ENCODE assay signal across 2 cellular contexts in genomic region chr11:35847473-35847872, GRCh38.
TF ChIP-seq lines count a peak whose summit lies in the region.

No MANE protein-coding gene starts in this region.

TF ChIP-seq in H1, 55 proteins besides CTCF, POLR2A, EP300 and RAD21:
- no peak for TF ChIP-seq RNF2 (IDR thresholded peaks at IDR 0.05; ENCODE audit: borderline replicate concordance, low read depth, low read length, missing control alignments, poor library complexity, severe bottlenecking)
- no peak for TF ChIP-seq CREB1 (IDR thresholded peaks at IDR 0.05)
- TF ChIP-seq YY1 (IDR thresholded peaks at IDR 0.05; ENCODE audit: low read depth, low read length): no peak
- TF ChIP-seq CHD7 (IDR thresholded peaks at IDR 0.05; ENCODE audit: insufficient replicate concordance, low read length): no peak
- no peak for TF ChIP-seq HDAC6 (IDR thresholded peaks at IDR 0.05; ENCODE audit: low read depth, low read length)
- TF ChIP-seq PHF8 (conservative IDR thresholded peaks at IDR 0.05; ENCODE audit: low read depth, low read length): no peak
- TF ChIP-seq TCF12 (IDR thresholded peaks at IDR 0.05; ENCODE audit: low read depth, low read length): no peak

TF ChIP-seq in SK-N-SH, 30 proteins besides CTCF, POLR2A, EP300 and RAD21:
- no peak for TF ChIP-seq SMC3 (IDR thresholded peaks at IDR 0.05; ENCODE audit: low read depth, low read length)
